Comparison of ENCODE assay signal across 18 cellular contexts in the genomic region with DNA sequence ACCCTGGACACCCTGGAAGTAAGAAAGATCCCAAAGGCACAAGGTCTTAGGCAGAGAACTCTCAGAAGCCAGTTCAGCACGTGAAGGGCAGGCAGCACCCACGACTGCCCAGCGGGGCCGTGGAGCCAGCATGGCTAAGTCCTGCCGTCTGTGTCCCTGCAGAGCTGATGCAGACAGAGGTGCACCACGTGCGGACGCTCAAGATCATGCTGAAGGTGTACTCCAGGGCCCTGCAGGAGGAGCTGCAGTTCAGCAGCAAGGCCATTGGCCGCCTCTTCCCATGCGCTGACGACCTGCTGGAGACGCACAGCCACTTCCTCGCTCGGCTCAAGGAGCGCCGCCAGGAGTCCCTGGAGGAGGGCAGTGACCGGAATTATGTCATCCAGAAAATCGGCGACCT.
"Had no signal": no experiment of that assay in that cellular context is flagged by ENCODE, and none has a peak within 500 bp of the region (broad histone marks: within the 10 kb centered on the region; RNA-seq: fewer than 3 reads in every experiment).

No MANE protein-coding gene starts in this region.

- H3K27ac Mint-ChIP-seq: natural killer cell treated with Interleukin-12 subunit alpha and Interleukin-12 subunit beta and Interleukin-15 and Interleukin-18, amount 100 ng/mL, for 72 hours; stimulated activated naive B cell treated with anti-CD40 and anti-IgM and Interleukin-4, amounts not matched to agents 10 μg/mL and 1 μg/mL and 100 μg/mL, for 72 hours had no signal

- H3K27ac ChIP-seq: foreskin keratinocyte, hepatocyte, psoas muscle, right lobe of liver, upper lobe of right lung, vagina had no signal

- DNase-seq: dermis blood vessel endothelial cell; erythroblast; foreskin keratinocyte; head of caudate nucleus; left colon; left ventricle myocardium superior; mesenchymal stem cell; midbrain; psoas muscle; retina; right lobe of liver; stimulated activated CD4-positive, alpha-beta T cell treated with anti-CD3 and anti-CD28 coated beads, Interleukin-4, amount 100 ng/mL, for 24 hours; stimulated activated naive B cell treated with anti-CD40 and anti-IgM and Interleukin-4, amounts not matched to agents 10 μg/mL and 1 μg/mL and 100 μg/mL, for 72 hours; upper lobe of right lung had no signal

- H3K4me3 Mint-ChIP-seq: natural killer cell treated with Interleukin-12 subunit alpha and Interleukin-12 subunit beta and Interleukin-15 and Interleukin-18, amount 100 ng/mL, for 72 hours; stimulated activated naive B cell treated with anti-CD40 and anti-IgM and Interleukin-4, amounts not matched to agents 10 μg/mL and 1 μg/mL and 100 μg/mL, for 72 hours had no signal

- H3K27me3 Mint-ChIP-seq: natural killer cell treated with Interleukin-12 subunit alpha and Interleukin-12 subunit beta and Interleukin-15 and Interleukin-18, amount 100 ng/mL, for 72 hours; stimulated activated naive B cell treated with anti-CD40 and anti-IgM and Interleukin-4, amounts not matched to agents 10 μg/mL and 1 μg/mL and 100 μg/mL, for 72 hours had no signal

- H3K4me1 Mint-ChIP-seq: stimulated activated naive B cell treated with anti-CD40 and anti-IgM and Interleukin-4, amounts not matched to agents 10 μg/mL and 1 μg/mL and 100 μg/mL, for 72 hours had no signal

- H3K9me3 ChIP-seq: psoas muscle, right lobe of liver, upper lobe of right lung, vagina had no signal

- ATAC-seq: foreskin keratinocyte; left colon; left ventricle myocardium superior; natural killer cell treated with Interleukin-12 subunit alpha and Interleukin-12 subunit beta and Interleukin-15 and Interleukin-18, amount 100 ng/mL, for 72 hours; psoas muscle; right lobe of liver; stimulated activated naive B cell treated with anti-CD40 and anti-IgM and Interleukin-4, amounts not matched to agents 10 μg/mL and 1 μg/mL and 100 μg/mL, for 72 hours; upper lobe of right lung had no signal

- H3K4me1 ChIP-seq: foreskin keratinocyte, psoas muscle, right lobe of liver, upper lobe of right lung, vagina had no signal

- H3K27me3 ChIP-seq: foreskin keratinocyte, hepatocyte, right lobe of liver, upper lobe of right lung, vagina had no signal

- H3K9me3 Mint-ChIP-seq: natural killer cell treated with Interleukin-12 subunit alpha and Interleukin-12 subunit beta and Interleukin-15 and Interleukin-18, amount 100 ng/mL, for 72 hours; stimulated activated naive B cell treated with anti-CD40 and anti-IgM and Interleukin-4, amounts not matched to agents 10 μg/mL and 1 μg/mL and 100 μg/mL, for 72 hours had no signal

- H3K4me3 ChIP-seq: hepatocyte, lung, psoas muscle, right lobe of liver, upper lobe of right lung, vagina had no signal

- H3K36me3 Mint-ChIP-seq: natural killer cell treated with Interleukin-12 subunit alpha and Interleukin-12 subunit beta and Interleukin-15 and Interleukin-18, amount 100 ng/mL, for 72 hours had no signal
